ENCODE assay signal across 14 cellular contexts in genomic region chr9:132880311-132880661, GRCh38. TPM values are rescaled to one million over a fixed set of nuclear protein-coding genes. Genes with fewer than 3 reads are reported as not detected.
DNase-seq lines count a peak whose midpoint lies in the region; ATAC-seq and TF ChIP-seq lines count a peak whose summit lies in the region.
"Had no signal": no experiment of that assay in that cellular context is flagged by ENCODE, and none has a peak within 500 bp of the region (broad histone marks: within the 10 kb centered on the region; RNA-seq: fewer than 3 reads in every experiment).

No MANE protein-coding gene starts in this region.

- no peaks in the 10 kb centered on the region for H3K9me3 Mint-ChIP-seq in activated CD4-positive, alpha-beta T cell treated with anti-CD3 and anti-CD28 coated beads, Interleukin-2, amount 10 ng/mL, durations not matched to agents 24 days and 14 days
- H3K9me3 Mint-ChIP-seq in activated CD4-positive, alpha-beta T cell treated with anti-CD3 and anti-CD28 coated beads for 36 hours (ENCODE audit: low read depth) = no peaks in the 10 kb centered on the region

- H3K4me3 ChIP-seq in HL-60 (replicated peaks; ENCODE audit: insufficient read depth, low read length) = no peak overlapping the region
- H3K4me3 ChIP-seq: ascending aorta had no signal

- no peak for TF ChIP-seq CTCF in HL-60 (IDR thresholded peaks at IDR 0.05; ENCODE audit: insufficient read depth, low read length)

- no peak for DNase-seq in activated CD4-positive, alpha-beta T cell treated with anti-CD3 and anti-CD28 coated beads, Interleukin-2, amount 10 ng/mL, durations not matched to agents 24 days and 14 days
- DNase-seq in activated CD4-positive, alpha-beta T cell treated with anti-CD3 and anti-CD28 coated beads for 36 hours = no peak
- DNase-seq in HL-60 (ENCODE audit: low read depth in 1 of 2, low spot score in 1 of 2) (no peak), epithelial cell of prostate (ENCODE audit: low read depth, low spot score) (no peak), renal cortical epithelial cell (ENCODE audit: low read depth) (peak; percentile 19)
- DNase-seq: DND-41, H7, kidney, NCI-H1092 treated with DMSO at 0.1 percent for 48 hours, small intestine had no signal

- CTCF ChIA-PET in activated CD4-positive, alpha-beta T cell treated with anti-CD3 and anti-CD28 coated beads for 36 hours (lab: Charles Lee) = interaction anchor here (0.6 to 1.6 kb wide), 5 partner anchors 10 to 111 kb away, joined by 3 to 6 read pairs (median 3); no protein-coding TSS in a partner anchor

- H3K4me3 Mint-ChIP-seq in activated CD4-positive, alpha-beta T cell treated with anti-CD3 and anti-CD28 coated beads, Interleukin-2, amount 10 ng/mL, durations not matched to agents 24 days and 14 days = no peak overlapping the region
- H3K4me3 Mint-ChIP-seq in activated CD4-positive, alpha-beta T cell treated with anti-CD3 and anti-CD28 coated beads for 36 hours = no peak overlapping the region

- no peaks in the 10 kb centered on the region for H3K27me3 ChIP-seq in HL-60 (ENCODE audit: insufficient read depth, poor library complexity, severe bottlenecking)
- H3K27me3 ChIP-seq: ascending aorta had no signal

- peaks cover 26% of the 10 kb centered on the region for H3K4me1 Mint-ChIP-seq in activated CD4-positive, alpha-beta T cell treated with anti-CD3 and anti-CD28 coated beads, Interleukin-2, amount 10 ng/mL, durations not matched to agents 24 days and 14 days
- peaks cover 17% of the 10 kb centered on the region for H3K4me1 Mint-ChIP-seq in activated CD4-positive, alpha-beta T cell treated with anti-CD3 and anti-CD28 coated beads for 36 hours

- no peak for ATAC-seq in activated CD4-positive, alpha-beta T cell treated with anti-CD3 and anti-CD28 coated beads for 36 hours
- ATAC-seq in HG02588 (IDR thresholded peaks at IDR 0.05; ENCODE audit: unreplicated experiment) (no peak), HG02678 (IDR thresholded peaks at IDR 0.05; ENCODE audit: unreplicated experiment) (no peak), HG02610 (IDR thresholded peaks at IDR 0.05; ENCODE audit: unreplicated experiment) (no peak)

- H3K36me3 Mint-ChIP-seq in activated CD4-positive, alpha-beta T cell treated with anti-CD3 and anti-CD28 coated beads, Interleukin-2, amount 10 ng/mL, durations not matched to agents 24 days and 14 days (ENCODE audit: low read depth) = no peaks in the 10 kb centered on the region
- no peaks in the 10 kb centered on the region for H3K36me3 Mint-ChIP-seq in activated CD4-positive, alpha-beta T cell treated with anti-CD3 and anti-CD28 coated beads for 36 hours (ENCODE audit: low read depth)

- H3K27ac Mint-ChIP-seq in activated CD4-positive, alpha-beta T cell treated with anti-CD3 and anti-CD28 coated beads, Interleukin-2, amount 10 ng/mL, durations not matched to agents 24 days and 14 days = peak overlapping the region; percentile 71
- no peak overlapping the region for H3K27ac Mint-ChIP-seq in activated CD4-positive, alpha-beta T cell treated with anti-CD3 and anti-CD28 coated beads for 36 hours

- POLR2A ChIA-PET in activated CD4-positive, alpha-beta T cell treated with anti-CD3 and anti-CD28 coated beads for 36 hours (lab: Charles Lee) = interaction anchor here (0.6 kb wide), 1 partner anchor 874 kb away, joined by 3 read pairs; no protein-coding TSS in a partner anchor

- intact Hi-C loops in activated CD4-positive, alpha-beta T cell treated with anti-CD3 and anti-CD28 coated beads, Interleukin-2, amount 10 ng/mL, durations not matched to agents 24 days and 14 days (cut with micrococcal nuclease) = no loop called here
- intact Hi-C loops in activated CD4-positive, alpha-beta T cell treated with anti-CD3 and anti-CD28 coated beads for 36 hours (cut with DNase I, micrococcal nuclease) = no loop called here

- H3K27me3 Mint-ChIP-seq in activated CD4-positive, alpha-beta T cell treated with anti-CD3 and anti-CD28 coated beads, Interleukin-2, amount 10 ng/mL, durations not matched to agents 24 days and 14 days = peaks cover 5% of the 10 kb centered on the region
- no peaks in the 10 kb centered on the region for H3K27me3 Mint-ChIP-seq in activated CD4-positive, alpha-beta T cell treated with anti-CD3 and anti-CD28 coated beads for 36 hours

- peak overlapping the region; percentile 71 for H3K27ac ChIP-seq in HL-60 (replicated peaks)
- H3K27ac ChIP-seq in epithelial cell of prostate = peak overlapping the region; percentile 13

RNA-seq across cellular contexts. Expression of gene SPACA9, which starts 1.6 kb away (rescaled TPM):
- 0.91 and 0.92 TPM in 2 replicates for total RNA-seq in activated CD4-positive, alpha-beta T cell treated with anti-CD3 and anti-CD28 coated beads, Interleukin-2, amount 10 ng/mL, durations not matched to agents 24 days and 14 days
- 1 to 10 TPM; 2.7 to 4.4 TPM for total RNA-seq in activated CD4-positive, alpha-beta T cell treated with anti-CD3 and anti-CD28 coated beads for 36 hours
- 0.52 and 6.5 TPM in 2 replicates for total RNA-seq in renal cortical epithelial cell

RNA-seq across cellular contexts. Expression of gene AK8, which starts 2.2 kb away (rescaled TPM):
- total RNA-seq in activated CD4-positive, alpha-beta T cell treated with anti-CD3 and anti-CD28 coated beads, Interleukin-2, amount 10 ng/mL, durations not matched to agents 24 days and 14 days = 0.33 TPM in 1 of 2 replicates, not detected in the other
- under 1 TPM in 1 of 2 experiments, not detected in 1; 0.21 TPM for total RNA-seq in activated CD4-positive, alpha-beta T cell treated with anti-CD3 and anti-CD28 coated beads for 36 hours
- total RNA-seq in renal cortical epithelial cell = 2.3 TPM in 1 of 2 replicates, not detected in the other
- total RNA-seq: ascending aorta had no signal
